In the genomic region with DNA sequence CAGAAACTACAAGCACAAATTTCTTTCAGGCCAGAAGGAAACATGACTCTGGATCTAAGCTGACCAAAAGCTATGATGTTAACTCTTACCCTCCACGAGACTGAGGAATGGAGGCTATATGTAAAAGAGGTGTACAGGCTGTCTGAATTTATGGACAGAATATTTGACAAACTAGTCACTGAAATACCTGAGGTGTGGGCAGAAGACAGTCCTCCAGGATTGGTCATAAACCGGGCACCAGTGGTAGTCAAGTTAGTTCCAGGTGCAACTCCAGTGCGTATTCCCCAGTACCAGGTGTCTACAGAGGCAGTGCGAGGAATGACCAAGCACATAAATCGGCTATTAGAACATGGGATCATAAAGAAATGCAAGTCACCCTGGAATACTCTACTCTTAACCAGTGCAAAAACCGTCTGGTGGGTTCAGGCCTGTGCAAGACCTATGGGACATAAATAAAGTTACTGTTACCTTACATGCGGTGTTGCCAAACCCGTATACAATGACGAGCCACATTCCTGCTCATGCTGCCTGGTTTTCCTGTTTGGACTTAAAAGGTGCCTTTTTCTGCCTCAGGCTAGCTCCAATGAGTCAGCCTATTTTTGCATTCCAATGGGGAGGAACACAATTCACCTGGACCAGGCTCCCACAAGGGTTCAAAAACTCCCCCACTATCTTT, we compare ENCODE assay signal across 24 cellular contexts. TPM values are rescaled to one million over a fixed set of nuclear protein-coding genes. Genes with fewer than 3 reads are reported as not detected.
DNase-seq lines count a peak whose midpoint lies in the region; ATAC-seq and TF ChIP-seq lines count a peak whose summit lies in the region.
"Had no signal": no experiment of that assay in that cellular context is flagged by ENCODE, and none has a peak within 500 bp of the region (broad histone marks: within the 10 kb centered on the region; RNA-seq: fewer than 3 reads in every experiment).

No MANE protein-coding gene starts in this region.

- intact Hi-C loops in stomach (cut with DNase I; ENCODE audit: low total_unique reads): no loop called here

- no peaks in the 10 kb centered on the region for H3K27me3 ChIP-seq in HUES48 (ENCODE audit: control insufficient read depth, insufficient read depth, low read length)
- no peaks in the 10 kb centered on the region for H3K27me3 ChIP-seq in iPS-18a (ENCODE audit: control insufficient read depth, insufficient read depth, low read length)
- H3K27me3 ChIP-seq in stomach: no peaks in the 10 kb centered on the region
- H3K27me3 ChIP-seq: neural progenitor cell, sigmoid colon, testis had no signal

- TF ChIP-seq CTCF in stomach (IDR thresholded peaks at IDR 0.05) (no peak), progenitor cell of endocrine pancreas (IDR thresholded peaks at IDR 0.05; ENCODE audit: unreplicated experiment) (no peak)

- no peaks in the 10 kb centered on the region for H3K27me3 Mint-ChIP-seq in progenitor cell of endocrine pancreas
- no peaks in the 10 kb centered on the region for H3K27me3 Mint-ChIP-seq in activated T-cell treated with anti-CD3 and anti-CD28 coated beads, Interleukin-2, amount 50 U/mL, for 4 hours (ENCODE audit: low read depth)
- H3K27me3 Mint-ChIP-seq: activated B cell treated with CpG ODN at 0.5 μM for 24 hours had no signal

- peaks cover 4% of the 10 kb centered on the region for H3K4me1 Mint-ChIP-seq in progenitor cell of endocrine pancreas (ENCODE audit: low read depth)
- peaks cover 2% of the 10 kb centered on the region for H3K4me1 Mint-ChIP-seq in activated T-cell treated with anti-CD3 and anti-CD28 coated beads, Interleukin-2, amount 50 U/mL, for 4 hours (ENCODE audit: low read depth)
- H3K4me1 Mint-ChIP-seq: endodermal cell had no signal

- no peak overlapping the region for H3K4me3 Mint-ChIP-seq in progenitor cell of endocrine pancreas (ENCODE audit: low read depth)
- no peak overlapping the region for H3K4me3 Mint-ChIP-seq in activated T-cell treated with anti-CD3 and anti-CD28 coated beads, Interleukin-2, amount 50 U/mL, for 4 hours
- H3K4me3 Mint-ChIP-seq: activated B cell treated with CpG ODN at 0.5 μM for 24 hours; endodermal cell; mesothelial cell of epicardium; neural progenitor cell; T-helper 1 cell treated with Interleukin-12 subunit alpha and Interleukin-12 subunit beta and Interleukin-4 antibody, amounts not matched to agents 30 μg/mL and 1 μg/mL, for 36 hours had no signal

- WGBS in stomach, 5 donors: 90 to 98% (median 94%) methylated on average over 9 of the region's 9 CpGs

- H3K9ac ChIP-seq in HUES48 (ENCODE audit: low read depth, low read length) (peak overlapping the region; percentile 15; the same call in 1 of the 2 replicates), iPS-18a (ENCODE audit: low read length) (no peak overlapping the region)
- H3K9ac ChIP-seq: neural progenitor cell had no signal

- H3K9me3 ChIP-seq in HUES48 (ENCODE audit: control insufficient read depth, insufficient read depth, low read length) (peaks cover 28% of the 10 kb centered on the region), iPS-18a (ENCODE audit: control insufficient read depth, low read depth, low read length) (peaks cover 17% of the 10 kb centered on the region), stomach (peaks cover 16 to 28% (median 21%) of the 10 kb centered on the region in 4 donors)
- H3K9me3 ChIP-seq: testis had no signal

- no peak for TF ChIP-seq EP300 in stomach (IDR thresholded peaks at IDR 0.05)

- H3K4me3 ChIP-seq in HUES48 (ENCODE audit: low read depth, low read length) (no peak overlapping the region), iPS-18a (ENCODE audit: low read length) (no peak overlapping the region), stomach (no peak overlapping the region)
- H3K4me3 ChIP-seq: neural progenitor cell, sigmoid colon, testis had no signal

- peaks cover 20% of the 10 kb centered on the region for H3K9me3 Mint-ChIP-seq in progenitor cell of endocrine pancreas (ENCODE audit: low read depth)
- peaks cover 13% of the 10 kb centered on the region for H3K9me3 Mint-ChIP-seq in activated T-cell treated with anti-CD3 and anti-CD28 coated beads, Interleukin-2, amount 50 U/mL, for 4 hours

- DNase-seq in astrocyte of the hippocampus (ENCODE audit: low read depth, low spot score) (peak; percentile 46), stomach (no peak), midbrain (lab: John Stamatoyannopoulos, UW) (no peak), progenitor cell of endocrine pancreas (ENCODE audit: low spot score, unreplicated experiment) (no peak)
- DNase-seq in activated T-cell treated with anti-CD3 and anti-CD28 coated beads, Interleukin-2, amount 50 U/mL, for 4 hours: no peak
- DNase-seq: activated B cell treated with CpG ODN at 0.5 μM for 24 hours; activated effector memory CD4-positive, alpha-beta T cell treated with anti-CD3 and anti-CD28 coated beads, Interleukin-2, amount 50 U/mL, for 16 hours; amygdala; DMS 273 treated with DMSO at 0.1 percent for 48 hours; endodermal cell; KBM-7; NCI-H1105; NCI-H2171; sigmoid colon; stimulated activated CD4-positive, alpha-beta T cell treated with anti-CD3 and anti-CD28 coated beads, Interleukin-2, amount 100 ng/mL, for 48 hours; testis had no signal

- H3K27ac Mint-ChIP-seq in progenitor cell of endocrine pancreas: no peak overlapping the region
- H3K27ac Mint-ChIP-seq: activated B cell treated with CpG ODN at 0.5 μM for 24 hours; endodermal cell; mesothelial cell of epicardium; T-helper 1 cell treated with Interleukin-12 subunit alpha and Interleukin-12 subunit beta and Interleukin-4 antibody, amounts not matched to agents 30 μg/mL and 1 μg/mL, for 36 hours had no signal

- no peak for ATAC-seq in activated T-cell treated with anti-CD3 and anti-CD28 coated beads, Interleukin-2, amount 50 U/mL, for 4 hours

- no peak for TF ChIP-seq POLR2A in stomach (IDR thresholded peaks at IDR 0.05)

- H3K4me1 ChIP-seq in HUES48 (ENCODE audit: control insufficient read depth, insufficient read depth, low read length) (peaks cover 11% of the 10 kb centered on the region; the same call in 1 of the 2 replicates), iPS-18a (ENCODE audit: control insufficient read depth, low read depth, low read length) (peaks cover 9% of the 10 kb centered on the region), stomach (peaks cover 5 to 15% (median 10%) of the 10 kb centered on the region in 4 donors)
- H3K4me1 ChIP-seq: sigmoid colon, testis had no signal

- H3K27ac ChIP-seq in HUES48 (ENCODE audit: low read depth, low read length): peak overlapping the region; percentile 79
- H3K27ac ChIP-seq in iPS-18a (ENCODE audit: low read length): peak overlapping the region; percentile 43
- H3K27ac ChIP-seq in stomach: peak overlapping the region; percentile 78 to 87 (median 82)
- H3K27ac ChIP-seq: neural progenitor cell, sigmoid colon, testis had no signal

- H3K36me3 Mint-ChIP-seq in progenitor cell of endocrine pancreas (ENCODE audit: insufficient read depth): peaks cover 19% of the 10 kb centered on the region
- peaks cover 24% of the 10 kb centered on the region for H3K36me3 Mint-ChIP-seq in activated T-cell treated with anti-CD3 and anti-CD28 coated beads, Interleukin-2, amount 50 U/mL, for 4 hours (ENCODE audit: insufficient read depth)

- peaks cover under 1% of the 10 kb centered on the region; the same call in 1 of the 2 replicates for H3K36me3 ChIP-seq in HUES48 (ENCODE audit: control insufficient read depth, insufficient read depth, low read length)
- H3K36me3 ChIP-seq in iPS-18a (ENCODE audit: control insufficient read depth, low read depth, low read length): no peaks in the 10 kb centered on the region
- peaks cover 0 to 22% (median 11%) of the 10 kb centered on the region in 4 donors for H3K36me3 ChIP-seq in stomach
- H3K36me3 ChIP-seq: neural progenitor cell had no signal

RNA-seq across cellular contexts. Expression of gene CYREN, which starts 6.7 kb away (rescaled TPM):
- total RNA-seq in stomach (10 to 100 TPM; 11.1 to 33.0 (median 29.8) TPM), progenitor cell of endocrine pancreas (73.8 and 76.1 TPM in 2 replicates)
- polyA plus RNA-seq in stomach: 10 to 100 TPM; 21.7 to 30.8 (median 30.5) TPM
- 10 to 100 TPM; 58.7 to 59.4 (median 59.3) TPM for total RNA-seq in activated T-cell treated with anti-CD3 and anti-CD28 coated beads, Interleukin-2, amount 50 U/mL, for 4 hours

RNA-seq across cellular contexts. Expression of gene TMEM140, which starts 29.3 kb away (rescaled TPM):
- 10 to 100 TPM in 2 of 5 donors, 1 to 10 TPM in 2, under 1 TPM in 1; 0.89 to 18.7 (median 9.7) TPM for total RNA-seq in stomach
- 1 to 10 TPM; 2.1 to 6.5 (median 3.0) TPM for polyA plus RNA-seq in stomach
- total RNA-seq in progenitor cell of endocrine pancreas: 0.14 TPM in 1 of 2 replicates, not detected in the other
- total RNA-seq in activated T-cell treated with anti-CD3 and anti-CD28 coated beads, Interleukin-2, amount 50 U/mL, for 4 hours: 1 to 10 TPM; 4.2 to 6.6 (median 6.4) TPM
- total RNA-seq: chondrocyte, endodermal cell had no signal

RNA-seq across cellular contexts. Expression of gene WDR91, which starts 34.2 kb away (rescaled TPM):
- 10 to 100 TPM in 4 of 5 donors, 1 to 10 TPM in 1; 7.0 to 79.4 (median 33.5) TPM for total RNA-seq in stomach
- polyA plus RNA-seq in stomach: 10 to 100 TPM in 1 of 3 donors, 1 to 10 TPM in 2; 6.3 to 13.2 (median 6.6) TPM
- 15.7 and 23.1 TPM in 2 replicates for total RNA-seq in progenitor cell of endocrine pancreas
- total RNA-seq in activated T-cell treated with anti-CD3 and anti-CD28 coated beads, Interleukin-2, amount 50 U/mL, for 4 hours: 10 to 100 TPM; 17.9 to 20.1 (median 19.7) TPM

RNA-seq across cellular contexts. Expression of gene STRA8, which starts 56.5 kb away (rescaled TPM):
- total RNA-seq in stomach: not detected
- not detected for polyA plus RNA-seq in stomach
- total RNA-seq in progenitor cell of endocrine pancreas: not detected in 2 replicates
- not detected for total RNA-seq in activated T-cell treated with anti-CD3 and anti-CD28 coated beads, Interleukin-2, amount 50 U/mL, for 4 hours
- total RNA-seq: activated B cell treated with CpG ODN at 0.5 μM for 24 hours, chondrocyte, endodermal cell, frontal cortex, mesothelial cell of epicardium, sigmoid colon had no signal
- polyA plus RNA-seq: BJ, sigmoid colon had no signal
